9 cellular contexts compared by ENCODE assay signal in genomic region chr17:36935681-36936454, GRCh38. TPM values are rescaled to one million over a fixed set of nuclear protein-coding genes. Genes with fewer than 3 reads are reported as not detected.
DNase-seq lines count a peak whose midpoint lies in the region; ATAC-seq and TF ChIP-seq lines count a peak whose summit lies in the region.
"Had no signal": no experiment of that assay in that cellular context is flagged by ENCODE, and none has a peak within 500 bp of the region (broad histone marks: within the 10 kb centered on the region; RNA-seq: fewer than 3 reads in every experiment).

No MANE protein-coding gene starts in this region.

- peak; percentile 3 for ATAC-seq in WTC11

- H3K36me3 Mint-ChIP-seq in WTC11 (no peaks in the 10 kb centered on the region), immature natural killer cell (peaks cover 0 to 3% (median 0%) of the 10 kb centered on the region in 3 donors)

- H3K4me3 Mint-ChIP-seq in WTC11 = peak overlapping the region; percentile 78
- H3K4me3 Mint-ChIP-seq in immature natural killer cell = peak overlapping the region; percentile 45 to 80 (median 77)

- peak; percentile 36 for DNase-seq in stimulated activated CD4-positive, alpha-beta T cell treated with anti-CD3 and anti-CD28 coated beads, Interleukin-15, amount 100 ng/mL, for 24 hours
- DNase-seq in stimulated activated CD4-positive, alpha-beta T cell treated with anti-CD3 and anti-CD28 coated beads, Interleukin-4, amount 100 ng/mL, for 24 hours = no peak
- peak; percentile 74 for DNase-seq in WTC11 (ENCODE audit: low spot score)
- DNase-seq in immature natural killer cell = no peak
- no peak for DNase-seq in AG08395 (ENCODE audit: low spot score)
- DNase-seq in stimulated activated naive CD4-positive, alpha-beta T cell treated with Interleukin-2 at 50 U/mL for 16 hours (lab: John Stamatoyannopoulos, UW) = no peak
- DNase-seq in hepatic stellate cell (ENCODE audit: low spot score) = no peak
- no peak for DNase-seq in NCI-H446 (lab: John Stamatoyannopoulos, UW)

- CTCF ChIA-PET in WTC11 (lab: Charles Lee) = interaction anchor here (1.1 to 2.1 kb wide), 3 partner anchors 13 to 111 kb away, joined by 3 to 10 read pairs (median 5); partner anchors contain the start of gene AATF

- TF ChIP-seq CTCF in WTC11 (IDR thresholded peaks at IDR 0.05) = no peak

- POLR2A ChIA-PET in WTC11 (lab: Charles Lee) = no interaction called here

- peaks cover 77% of the 10 kb centered on the region for H3K4me1 Mint-ChIP-seq in WTC11
- peaks cover 60 to 64% of the 10 kb centered on the region in 2 donors for H3K4me1 Mint-ChIP-seq in immature natural killer cell

- H3K27ac Mint-ChIP-seq in WTC11 = no peak overlapping the region
- H3K27ac Mint-ChIP-seq in immature natural killer cell = no peak overlapping the region

- H3K27me3 Mint-ChIP-seq in WTC11 (ENCODE audit: low read depth) = peaks cover 99% of the 10 kb centered on the region
- peaks cover 57 to 86% (median 64%) of the 10 kb centered on the region in 3 donors for H3K27me3 Mint-ChIP-seq in immature natural killer cell (ENCODE audit: low read depth in 3 of 3)

- H3K9me3 Mint-ChIP-seq in WTC11 = no peaks in the 10 kb centered on the region
- peaks cover 0 to 4% (median 0%) of the 10 kb centered on the region in 6 donors for H3K9me3 Mint-ChIP-seq in immature natural killer cell

TF ChIP-seq in WTC11, 78 proteins besides CTCF, POLR2A, EP300 and RAD21 (continues in another document):
- TF ChIP-seq, protein P1, sequence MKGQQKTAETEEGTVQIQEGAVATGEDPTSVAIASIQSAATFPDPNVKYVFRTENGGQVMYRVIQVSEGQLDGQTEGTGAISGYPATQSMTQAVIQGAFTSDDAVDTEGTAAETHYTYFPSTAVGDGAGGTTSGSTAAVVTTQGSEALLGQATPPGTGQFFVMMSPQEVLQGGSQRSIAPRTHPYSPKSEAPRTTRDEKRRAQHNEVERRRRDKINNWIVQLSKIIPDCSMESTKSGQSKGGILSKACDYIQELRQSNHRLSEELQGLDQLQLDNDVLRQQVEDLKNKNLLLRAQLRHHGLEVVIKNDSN (CRISPR knock-in tag; IDR thresholded peaks at IDR 0.05) = no peak
- TF ChIP-seq CREB1 (CRISPR knock-in tag; IDR thresholded peaks at IDR 0.05) (no peak), FOXJ3 (CRISPR knock-in tag; IDR thresholded peaks at IDR 0.05; ENCODE audit: borderline replicate concordance) (no peak), NR1H2 (CRISPR knock-in tag; IDR thresholded peaks at IDR 0.05) (no peak), RORB (CRISPR knock-in tag; IDR thresholded peaks at IDR 0.05) (no peak), TEAD4 (CRISPR knock-in tag; IDR thresholded peaks at IDR 0.05) (no peak), TP53 (CRISPR knock-in tag; IDR thresholded peaks at IDR 0.05) (no peak), PRDM15 (CRISPR knock-in tag; IDR thresholded peaks at IDR 0.05) (peak; percentile 81), ZNF263 (CRISPR knock-in tag; IDR thresholded peaks at IDR 0.05; ENCODE audit: low read depth) (peak; percentile 83), ESRRA (CRISPR knock-in tag; IDR thresholded peaks at IDR 0.05; ENCODE audit: borderline replicate concordance) (no peak), ZNF121 (CRISPR knock-in tag; IDR thresholded peaks at IDR 0.05) (no peak), ZNF423 (CRISPR knock-in tag; IDR thresholded peaks at IDR 0.05) (0 out of 2 replicates have a peak, but pooled peaks have one; percentile 11), ZNF512 (CRISPR knock-in tag; IDR thresholded peaks at IDR 0.05; ENCODE audit: borderline replicate concordance) (no peak), MAX (CRISPR knock-in tag; IDR thresholded peaks at IDR 0.05) (0 out of 2 replicates have a peak, but pooled peaks have one; percentile 17), JUN (CRISPR knock-in tag; IDR thresholded peaks at IDR 0.05) (no peak), SP1 (CRISPR knock-in tag; conservative IDR thresholded peaks at IDR 0.05) (peak; percentile 20; the same call in 1 of the 2 replicates)
- TF ChIP-seq, protein P2, sequence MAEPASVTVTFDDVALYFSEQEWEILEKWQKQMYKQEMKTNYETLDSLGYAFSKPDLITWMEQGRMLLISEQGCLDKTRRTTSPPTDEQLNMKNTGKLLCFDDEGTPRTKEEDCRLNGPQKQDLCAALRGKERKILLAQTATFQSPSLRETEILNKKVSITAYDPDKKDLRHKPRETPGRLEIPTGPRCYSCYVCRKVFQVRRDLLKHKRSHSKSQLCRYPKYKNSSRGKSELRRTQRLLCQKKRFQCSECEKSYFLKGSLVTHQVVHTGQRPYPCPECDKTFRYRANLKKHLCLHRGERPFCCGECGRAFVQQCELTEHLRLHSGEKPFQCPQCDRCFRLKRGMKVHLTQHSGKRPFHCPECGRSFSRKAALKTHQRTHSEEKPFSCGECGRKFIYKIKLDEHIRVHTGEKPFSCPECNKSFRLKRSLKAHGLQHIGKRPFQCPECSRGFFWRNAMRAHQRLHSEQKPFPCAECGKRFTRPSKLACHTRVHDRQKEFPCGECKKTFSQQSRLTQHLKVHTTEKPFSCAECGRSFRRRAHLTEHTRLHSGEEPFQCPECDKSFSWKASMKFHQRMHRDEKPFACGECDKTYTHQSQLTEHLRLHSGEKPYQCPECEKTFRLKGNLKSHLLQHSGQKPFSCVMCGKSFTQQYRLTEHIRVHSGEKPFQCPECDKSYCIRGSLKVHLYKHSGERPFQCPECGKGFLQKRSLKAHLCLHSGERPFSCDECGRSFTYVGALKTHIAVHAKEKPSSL (CRISPR knock-in tag; conservative IDR thresholded peaks at IDR 0.05) = no peak
- TF ChIP-seq, protein P3, sequence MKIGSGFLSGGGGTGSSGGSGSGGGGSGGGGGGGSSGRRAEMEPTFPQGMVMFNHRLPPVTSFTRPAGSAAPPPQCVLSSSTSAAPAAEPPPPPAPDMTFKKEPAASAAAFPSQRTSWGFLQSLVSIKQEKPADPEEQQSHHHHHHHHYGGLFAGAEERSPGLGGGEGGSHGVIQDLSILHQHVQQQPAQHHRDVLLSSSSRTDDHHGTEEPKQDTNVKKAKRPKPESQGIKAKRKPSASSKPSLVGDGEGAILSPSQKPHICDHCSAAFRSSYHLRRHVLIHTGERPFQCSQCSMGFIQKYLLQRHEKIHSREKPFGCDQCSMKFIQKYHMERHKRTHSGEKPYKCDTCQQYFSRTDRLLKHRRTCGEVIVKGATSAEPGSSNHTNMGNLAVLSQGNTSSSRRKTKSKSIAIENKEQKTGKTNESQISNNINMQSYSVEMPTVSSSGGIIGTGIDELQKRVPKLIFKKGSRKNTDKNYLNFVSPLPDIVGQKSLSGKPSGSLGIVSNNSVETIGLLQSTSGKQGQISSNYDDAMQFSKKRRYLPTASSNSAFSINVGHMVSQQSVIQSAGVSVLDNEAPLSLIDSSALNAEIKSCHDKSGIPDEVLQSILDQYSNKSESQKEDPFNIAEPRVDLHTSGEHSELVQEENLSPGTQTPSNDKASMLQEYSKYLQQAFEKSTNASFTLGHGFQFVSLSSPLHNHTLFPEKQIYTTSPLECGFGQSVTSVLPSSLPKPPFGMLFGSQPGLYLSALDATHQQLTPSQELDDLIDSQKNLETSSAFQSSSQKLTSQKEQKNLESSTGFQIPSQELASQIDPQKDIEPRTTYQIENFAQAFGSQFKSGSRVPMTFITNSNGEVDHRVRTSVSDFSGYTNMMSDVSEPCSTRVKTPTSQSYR (CRISPR knock-in tag; IDR thresholded peaks at IDR 0.05) = peak; percentile 73; the same call in 1 of the 2 replicates

RNA-seq across cellular contexts. Expression of gene LHX1, which starts 1.4 kb away (rescaled TPM):
- total RNA-seq in WTC11 (2021) = 0.61 to 1.3 TPM (median 1.2 TPM) in 3 replicates
- not detected for polyA plus RNA-seq in immature natural killer cell
- total RNA-seq: LHCN-M2 had no signal

RNA-seq across cellular contexts. Expression of gene AATF, which starts 12.9 kb away (rescaled TPM):
- 48.9 to 61.0 TPM (median 49.8 TPM) in 3 replicates for total RNA-seq in WTC11 (2021)
- polyA plus RNA-seq in immature natural killer cell = 100 to 1,000 TPM in 1 of 3 donors, 10 to 100 TPM in 2; 54.2 to 109 (median 61.0) TPM

Comparison
In these comparisons a context has a peak if more than half of its experiments do, and no peak if none do; other contexts are left out.
1. DNase-seq: peak in stimulated activated CD4-positive, alpha-beta T cell treated with anti-CD3 and anti-CD28 coated beads, Interleukin-15, amount 100 ng/mL, for 24 hours (single experiment) and WTC11 (single experiment); none in stimulated activated CD4-positive, alpha-beta T cell treated with anti-CD3 and anti-CD28 coated beads, Interleukin-4, amount 100 ng/mL, for 24 hours (single experiment), immature natural killer cell (0 of 3), AG08395 (single experiment), stimulated activated naive CD4-positive, alpha-beta T cell treated with Interleukin-2 at 50 U/mL for 16 hours (single experiment), hepatic stellate cell (single experiment) and NCI-H446 (0 of 2).